ENCODE assay signal across 8 cellular contexts in the genomic region with DNA sequence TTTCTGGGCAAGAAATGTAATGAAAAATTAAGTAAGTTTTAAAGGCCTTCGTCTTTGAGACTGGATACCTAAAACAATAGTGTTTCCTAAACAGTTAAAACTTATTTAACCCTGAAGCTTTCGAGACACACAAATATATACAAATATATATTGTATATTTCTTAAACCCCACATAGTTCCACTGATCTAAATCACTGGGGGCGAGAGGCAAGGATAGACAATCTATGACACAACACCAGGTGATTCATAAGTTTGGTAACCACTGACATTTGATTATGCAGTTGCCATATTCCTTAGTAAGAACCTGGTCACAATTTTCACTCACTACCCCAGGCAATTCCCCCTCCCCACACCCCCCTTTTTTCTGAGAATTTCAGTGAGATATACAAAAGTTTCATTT. TPM values are rescaled to one million over a fixed set of nuclear protein-coding genes. Genes with fewer than 3 reads are reported as not detected.
DNase-seq lines count a peak whose midpoint lies in the region; ATAC-seq, FAIRE-seq and TF ChIP-seq lines count a peak whose summit lies in the region.

No MANE protein-coding gene starts in this region.

- TF ChIP-seq CTCF in AG09309 (IDR thresholded peaks at IDR 0.05; ENCODE audit: control insufficient read depth, insufficient read depth, low read depth, low read length, missing control alignments) (no peak), kidney (IDR thresholded peaks at IDR 0.05; ENCODE audit: borderline replicate concordance, extremely low read depth, insufficient read depth) (no peak), type B pancreatic cell (conservative IDR thresholded peaks at IDR 0.05) (no peak)

- H3K36me3 Mint-ChIP-seq in activated naive CD8-positive, alpha-beta T cell treated with anti-CD3 and anti-CD28 coated beads, Interleukin-2, amount 10 ng/mL, durations not matched to agents 7 days and 5 days = peaks cover 34% of the 10 kb centered on the region
- H3K36me3 Mint-ChIP-seq in type B pancreatic cell = peaks cover 14% of the 10 kb centered on the region

- POLR2A ChIA-PET in activated naive CD8-positive, alpha-beta T cell treated with anti-CD3 and anti-CD28 coated beads, Interleukin-2, amount 10 ng/mL, durations not matched to agents 7 days and 5 days (lab: Charles Lee) = interaction anchor here (1.1 to 8.0 kb wide), 7 partner anchors 31 to 306 kb away, joined by 3 to 466 read pairs (median 5); partner anchors contain the start of genes PLEKHO1 and VPS45

- H3K36me3 ChIP-seq in HUES64 (ENCODE audit: insufficient read depth, low read length) (no peaks in the 10 kb centered on the region), kidney (ENCODE audit: control insufficient read depth in 1 of 2, insufficient read depth in 2 of 2, low read length in 2 of 2) (no peaks in the 10 kb centered on the region)

- H3K4me3 ChIP-seq in AG09309 (ENCODE audit: control insufficient read depth, low read depth, low read length) (peak overlapping the region; percentile 64), HUES64 (ENCODE audit: low read length) (peak overlapping the region; percentile 99), kidney (ENCODE audit: low read length in 2 of 2) (peak overlapping the region; percentile 91)

- peak overlapping the region; percentile 97 for H3K27ac Mint-ChIP-seq in activated naive CD8-positive, alpha-beta T cell treated with anti-CD3 and anti-CD28 coated beads, Interleukin-2, amount 10 ng/mL, durations not matched to agents 7 days and 5 days
- H3K27ac Mint-ChIP-seq in type B pancreatic cell = peak overlapping the region; percentile 90

- DNase-seq in AG09309 (ENCODE audit: low read depth) (no peak), kidney (no peak), type B pancreatic cell (ENCODE audit: extremely low spot score, unreplicated experiment) (no peak), DMS79 treated with DMSO at 0.1 percent for 48 hours (lab: John Stamatoyannopoulos, UW) (no peak), hippocampal formation (lab: John Stamatoyannopoulos, UW) (no peak)
- DNase-seq in activated naive CD8-positive, alpha-beta T cell treated with anti-CD3 and anti-CD28 coated beads, Interleukin-2, amount 10 ng/mL, durations not matched to agents 7 days and 5 days = no peak

- peaks cover 45% of the 10 kb centered on the region for H3K4me1 Mint-ChIP-seq in activated naive CD8-positive, alpha-beta T cell treated with anti-CD3 and anti-CD28 coated beads, Interleukin-2, amount 10 ng/mL, durations not matched to agents 7 days and 5 days
- H3K4me1 Mint-ChIP-seq in type B pancreatic cell (ENCODE audit: unreplicated experiment) = peaks cover 36% of the 10 kb centered on the region

- ATAC-seq in activated naive CD8-positive, alpha-beta T cell treated with anti-CD3 and anti-CD28 coated beads, Interleukin-2, amount 10 ng/mL, durations not matched to agents 7 days and 5 days (ENCODE audit: low read depth) = no peak
- ATAC-seq in GM19023 (IDR thresholded peaks at IDR 0.05; ENCODE audit: unreplicated experiment) = no peak

- FAIRE-seq in kidney (lab: Jason Lieb, UNC) = no peak

- H3K27me3 Mint-ChIP-seq in activated naive CD8-positive, alpha-beta T cell treated with anti-CD3 and anti-CD28 coated beads, Interleukin-2, amount 10 ng/mL, durations not matched to agents 7 days and 5 days = no peaks in the 10 kb centered on the region
- H3K27me3 Mint-ChIP-seq in type B pancreatic cell = no peaks in the 10 kb centered on the region

- peak overlapping the region; percentile 94 for H3K4me3 Mint-ChIP-seq in activated naive CD8-positive, alpha-beta T cell treated with anti-CD3 and anti-CD28 coated beads, Interleukin-2, amount 10 ng/mL, durations not matched to agents 7 days and 5 days
- peak overlapping the region; percentile 91 for H3K4me3 Mint-ChIP-seq in type B pancreatic cell

- 0% methylated on average over 1 of the region's 3 CpGs for WGBS in HUES64

- peaks cover 44% of the 10 kb centered on the region for H3K4me1 ChIP-seq in HUES64 (ENCODE audit: insufficient read depth, low read length)
- H3K4me1 ChIP-seq in kidney (ENCODE audit: control insufficient read depth in 1 of 2, insufficient read depth in 1 of 2, low read depth in 1 of 2, low read length in 2 of 2) = peaks cover 12 to 14% of the 10 kb centered on the region in 2 donors

- H3K27ac ChIP-seq in HUES64 (ENCODE audit: low read depth, low read length) (peak overlapping the region; percentile 83), kidney (ENCODE audit: low read depth in 2 of 2, low read length in 2 of 2) (no peak overlapping the region)

- no peaks in the 10 kb centered on the region for H3K27me3 ChIP-seq in HUES64 (ENCODE audit: insufficient read depth, low read length)

- no peaks in the 10 kb centered on the region for H3K9me3 Mint-ChIP-seq in activated naive CD8-positive, alpha-beta T cell treated with anti-CD3 and anti-CD28 coated beads, Interleukin-2, amount 10 ng/mL, durations not matched to agents 7 days and 5 days
- no peaks in the 10 kb centered on the region for H3K9me3 Mint-ChIP-seq in type B pancreatic cell

- H3K9ac ChIP-seq in HUES64 (ENCODE audit: low read depth, low read length) (peak overlapping the region; percentile 98), kidney (ENCODE audit: low read length in 2 of 2) (peak overlapping the region in 1 of 2 donors; percentile 98)

- intact Hi-C loops in kidney (cut with DNase I) = no loop called here

- H3K9me3 ChIP-seq in HUES64 (ENCODE audit: insufficient read depth, low read depth, low read length) (no peaks in the 10 kb centered on the region), kidney (ENCODE audit: control insufficient read depth in 1 of 2, low read length in 2 of 2) (no peaks in the 10 kb centered on the region)

RNA-seq across cellular contexts. Expression of gene BOLA1, which starts 55.3 kb away (rescaled TPM):
- 3.7 TPM for polyA plus RNA-seq in HUES64 (2013, experiment 1 of 2)
- 5.2 TPM for polyA plus RNA-seq in HUES64 (2013, experiment 2 of 2)
- 10 to 100 TPM; 23.7 to 25.4 TPM for total RNA-seq in activated naive CD8-positive, alpha-beta T cell treated with anti-CD3 and anti-CD28 coated beads, Interleukin-2, amount 10 ng/mL, durations not matched to agents 7 days and 5 days
- total RNA-seq in kidney (14.3 TPM), type B pancreatic cell (ENCODE audit: low replicate concordance) (15.6 and 20.1 TPM in 2 replicates)
- polyA plus RNA-seq in kidney (ENCODE audit: insufficient read depth, low read depth, low replicate concordance) = 44.0 TPM
